Comparison of ENCODE assay signal across 18 cellular contexts in genomic region chr15:68176601-68177000, GRCh38.
"Had no signal": no experiment of that assay in that cellular context is flagged by ENCODE, and none has a peak within 500 bp of the region (broad histone marks: within the 10 kb centered on the region; RNA-seq: fewer than 3 reads in every experiment).

No MANE protein-coding gene starts in this region.

- H3K4me1 ChIP-seq: colonic mucosa, parathyroid adenoma, vagina had no signal

- H3K27ac ChIP-seq: colonic mucosa, parathyroid adenoma, SK-N-MC, skin epidermis, tibial nerve, vagina had no signal

- H3K9me3 Mint-ChIP-seq: activated naive CD8-positive, alpha-beta T cell treated with anti-CD3 and anti-CD28 coated beads, Interleukin-2, amount 10 ng/mL, durations not matched to agents 7 days and 5 days; neural crest cell had no signal

- DNase-seq: activated CD4-positive, alpha-beta memory T cell treated with anti-CD3 and anti-CD28 coated beads, Interleukin-2, amount 10 ng/mL, durations not matched to agents 7 days and 5 days; activated CD4-positive, alpha-beta T cell treated with anti-CD3 and anti-CD28 coated beads for 4 hours; activated effector memory CD4-positive, alpha-beta T cell treated with anti-CD3 and anti-CD28 coated beads, Interleukin-2, amount 50 U/mL, for 16 hours; activated naive CD8-positive, alpha-beta T cell treated with anti-CD3 and anti-CD28 coated beads, Interleukin-2, amount 10 ng/mL, durations not matched to agents 7 days and 5 days; activated T-cell treated with anti-CD3 and anti-CD28 coated beads, Interleukin-2, amount 50 U/mL, for 48 hours; colonic mucosa; midbrain; stimulated activated CD4-positive, alpha-beta T cell treated with anti-CD3 and anti-CD28 coated beads, Interleukin-4, amount 100 ng/mL, for 24 hours; stimulated activated naive CD4-positive, alpha-beta T cell treated with Interleukin-2 at 50 U/mL for 16 hours; substantia nigra had no signal

- H3K27me3 ChIP-seq: ascending aorta, colonic mucosa, tibial nerve, vagina had no signal

- H3K4me3 ChIP-seq: ascending aorta, colonic mucosa, SK-N-MC, skin epidermis, tibial nerve, vagina had no signal

- H3K4me3 Mint-ChIP-seq: activated CD4-positive, alpha-beta memory T cell treated with anti-CD3 and anti-CD28 coated beads, Interleukin-2, amount 10 ng/mL, durations not matched to agents 7 days and 5 days; activated naive CD8-positive, alpha-beta T cell treated with anti-CD3 and anti-CD28 coated beads, Interleukin-2, amount 10 ng/mL, durations not matched to agents 7 days and 5 days; neural crest cell had no signal

- ATAC-seq: left lobe of liver had no signal

- H3K27ac Mint-ChIP-seq: activated CD4-positive, alpha-beta memory T cell treated with anti-CD3 and anti-CD28 coated beads, Interleukin-2, amount 10 ng/mL, durations not matched to agents 7 days and 5 days; activated naive CD8-positive, alpha-beta T cell treated with anti-CD3 and anti-CD28 coated beads, Interleukin-2, amount 10 ng/mL, durations not matched to agents 7 days and 5 days had no signal

- H3K27me3 Mint-ChIP-seq: activated CD4-positive, alpha-beta memory T cell treated with anti-CD3 and anti-CD28 coated beads, Interleukin-2, amount 10 ng/mL, durations not matched to agents 7 days and 5 days; activated naive CD8-positive, alpha-beta T cell treated with anti-CD3 and anti-CD28 coated beads, Interleukin-2, amount 10 ng/mL, durations not matched to agents 7 days and 5 days had no signal

- H3K4me1 Mint-ChIP-seq: activated CD4-positive, alpha-beta memory T cell treated with anti-CD3 and anti-CD28 coated beads, Interleukin-2, amount 10 ng/mL, durations not matched to agents 7 days and 5 days; neural crest cell had no signal

- H3K9me3 ChIP-seq: ascending aorta, colonic mucosa, tibial nerve, vagina had no signal
